19 cellular contexts compared by ENCODE assay signal in the genomic region with DNA sequence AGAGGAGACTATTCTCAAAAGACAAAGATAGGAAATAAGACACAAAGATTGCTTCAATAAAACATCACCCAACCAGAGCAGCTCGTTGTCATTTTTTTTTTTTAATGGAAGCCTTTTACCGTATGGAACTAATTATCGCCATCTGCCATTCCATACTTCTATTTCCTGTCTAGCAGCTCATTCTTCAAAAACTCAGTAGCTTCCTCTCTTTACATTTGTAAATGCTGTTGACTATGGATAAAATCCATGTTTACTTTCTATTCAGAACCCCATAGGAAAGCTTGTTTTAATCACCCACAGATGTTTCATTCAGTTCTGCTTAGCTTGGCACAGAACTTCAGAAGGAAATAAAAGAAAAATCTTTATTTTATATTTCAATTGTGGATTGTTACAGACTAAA.
A peak's percentile ranks its signal among the peaks of the same experiment; 100 is the strongest.
DNase-seq lines count a peak whose midpoint lies in the region; TF ChIP-seq lines count a peak whose summit lies in the region.
"Had no signal": no experiment of that assay in that cellular context is flagged by ENCODE, and none has a peak within 500 bp of the region (broad histone marks: within the 10 kb centered on the region; RNA-seq: fewer than 3 reads in every experiment).

No MANE protein-coding gene starts in this region.

- H3K27me3 ChIP-seq in mesenchymal stem cell (ENCODE audit: control insufficient read depth in 1 of 2, insufficient read depth in 1 of 2, low read length in 2 of 2) = no peaks in the 10 kb centered on the region
- H3K27me3 ChIP-seq: MG63, pancreas, stomach had no signal

- H3K4me2 ChIP-seq in mesenchymal stem cell (ENCODE audit: low read length, poor library complexity, severe bottlenecking) = no peak overlapping the region

- no peaks in the 10 kb centered on the region for H3K36me3 ChIP-seq in mesenchymal stem cell (ENCODE audit: control insufficient read depth in 1 of 2, insufficient read depth in 2 of 2, low read depth in 1 of 2, low read length in 2 of 2)
- H3K36me3 ChIP-seq: MG63, pancreas, stomach had no signal

- no peaks in the 10 kb centered on the region for H3K4me1 ChIP-seq in mesenchymal stem cell (ENCODE audit: control insufficient read depth, insufficient read depth, low read depth, low read length)
- H3K4me1 ChIP-seq: pancreas, stomach had no signal

- H3K9me3 ChIP-seq in mesenchymal stem cell (ENCODE audit: control insufficient read depth, low read length) = peaks cover 7% of the 10 kb centered on the region
- H3K9me3 ChIP-seq: MG63, mucosa of descending colon, pancreas had no signal

- H4K8ac ChIP-seq in mesenchymal stem cell (ENCODE audit: low read length) = no peak overlapping the region

- no peak overlapping the region for H3K18ac ChIP-seq in mesenchymal stem cell (ENCODE audit: low read depth in 1 of 2, low read length in 2 of 2)

- TF ChIP-seq CTCF in GM10266 (IDR thresholded peaks at IDR 0.05; ENCODE audit: control insufficient read depth, insufficient read depth, low read depth, missing control alignments) = no peak

- no peak overlapping the region for H3K4ac ChIP-seq in mesenchymal stem cell (ENCODE audit: low read depth in 1 of 2, low read length in 2 of 2)

- WGBS in mesenchymal stem cell = 49% methylated on average over 3 of the region's 3 CpGs

- H3K14ac ChIP-seq in mesenchymal stem cell (ENCODE audit: low read length in 2 of 2) = no peak overlapping the region

- no peak overlapping the region for H2AK5ac ChIP-seq in mesenchymal stem cell (ENCODE audit: low read length, severe bottlenecking)

- H2BK12ac ChIP-seq in mesenchymal stem cell (ENCODE audit: low read length in 2 of 2) = no peak overlapping the region

- no peak overlapping the region for H2BK15ac ChIP-seq in mesenchymal stem cell (ENCODE audit: low read depth, poor library complexity, severe bottlenecking)

- no peak overlapping the region for H4K91ac ChIP-seq in mesenchymal stem cell (ENCODE audit: low read length)

- H2BK5ac ChIP-seq in mesenchymal stem cell (ENCODE audit: low read depth, low read length, poor library complexity, severe bottlenecking) = no peak overlapping the region

- no peaks in the 10 kb centered on the region for H3K79me1 ChIP-seq in mesenchymal stem cell (replicated peaks; ENCODE audit: low read length, poor library complexity, severe bottlenecking)

- H3K27ac ChIP-seq in mesenchymal stem cell (ENCODE audit: low read length, poor library complexity, severe bottlenecking) = no peak overlapping the region
- H3K27ac ChIP-seq: pancreas, stomach had no signal

- H2AFZ ChIP-seq in mesenchymal stem cell (ENCODE audit: low read depth, low read length) = no peak overlapping the region

- peak; percentile 86 for DNase-seq in DMS153 treated with DMSO at 0.1 percent for 48 hours (lab: John Stamatoyannopoulos, UW; ENCODE audit: unreplicated experiment)
- DNase-seq in NCI-H146 treated with DMSO at 0.1 percent for 48 hours (lab: John Stamatoyannopoulos, UW; ENCODE audit: unreplicated experiment) = peak; percentile 88
- DNase-seq in mesenchymal stem cell = no peak
- DNase-seq in activated effector memory CD4-positive, alpha-beta T cell treated with Interleukin-2 at 50 U/mL for 16 hours = no peak
- no peak for DNase-seq in GM10266 (ENCODE audit: extremely low spot score)
- no peak for DNase-seq in GOT3 (lab: John Stamatoyannopoulos, UW)
- no peak for DNase-seq in cerebellar cortex (ENCODE audit: low spot score)
- DNase-seq: activated CD4-positive, alpha-beta T cell treated with anti-CD3 and anti-CD28 coated beads for 36 hours; activated T-cell treated with anti-CD3 and anti-CD28 coated beads for 4 hours; caudate nucleus; DND-41; kidney; MG63; mucosa of descending colon; NCI-H526; pancreas; stomach had no signal

- H2BK120ac ChIP-seq in mesenchymal stem cell (ENCODE audit: low read depth, low read length) = no peak overlapping the region

- H3K23ac ChIP-seq in mesenchymal stem cell (ENCODE audit: low read length in 2 of 2) = no peak overlapping the region

- H3K9ac ChIP-seq in mesenchymal stem cell (ENCODE audit: low read length) = peak overlapping the region; percentile 25

- no peak overlapping the region for H3K4me3 ChIP-seq in mesenchymal stem cell (ENCODE audit: insufficient read depth in 1 of 2, low read depth in 1 of 2, low read length in 2 of 2)
- H3K4me3 ChIP-seq: MG63, mucosa of descending colon, pancreas, skin epidermis, stomach had no signal

TF ChIP-seq in PFSK-1, 5 proteins besides CTCF, POLR2A, EP300 and RAD21:
- TF ChIP-seq, protein P1, sequence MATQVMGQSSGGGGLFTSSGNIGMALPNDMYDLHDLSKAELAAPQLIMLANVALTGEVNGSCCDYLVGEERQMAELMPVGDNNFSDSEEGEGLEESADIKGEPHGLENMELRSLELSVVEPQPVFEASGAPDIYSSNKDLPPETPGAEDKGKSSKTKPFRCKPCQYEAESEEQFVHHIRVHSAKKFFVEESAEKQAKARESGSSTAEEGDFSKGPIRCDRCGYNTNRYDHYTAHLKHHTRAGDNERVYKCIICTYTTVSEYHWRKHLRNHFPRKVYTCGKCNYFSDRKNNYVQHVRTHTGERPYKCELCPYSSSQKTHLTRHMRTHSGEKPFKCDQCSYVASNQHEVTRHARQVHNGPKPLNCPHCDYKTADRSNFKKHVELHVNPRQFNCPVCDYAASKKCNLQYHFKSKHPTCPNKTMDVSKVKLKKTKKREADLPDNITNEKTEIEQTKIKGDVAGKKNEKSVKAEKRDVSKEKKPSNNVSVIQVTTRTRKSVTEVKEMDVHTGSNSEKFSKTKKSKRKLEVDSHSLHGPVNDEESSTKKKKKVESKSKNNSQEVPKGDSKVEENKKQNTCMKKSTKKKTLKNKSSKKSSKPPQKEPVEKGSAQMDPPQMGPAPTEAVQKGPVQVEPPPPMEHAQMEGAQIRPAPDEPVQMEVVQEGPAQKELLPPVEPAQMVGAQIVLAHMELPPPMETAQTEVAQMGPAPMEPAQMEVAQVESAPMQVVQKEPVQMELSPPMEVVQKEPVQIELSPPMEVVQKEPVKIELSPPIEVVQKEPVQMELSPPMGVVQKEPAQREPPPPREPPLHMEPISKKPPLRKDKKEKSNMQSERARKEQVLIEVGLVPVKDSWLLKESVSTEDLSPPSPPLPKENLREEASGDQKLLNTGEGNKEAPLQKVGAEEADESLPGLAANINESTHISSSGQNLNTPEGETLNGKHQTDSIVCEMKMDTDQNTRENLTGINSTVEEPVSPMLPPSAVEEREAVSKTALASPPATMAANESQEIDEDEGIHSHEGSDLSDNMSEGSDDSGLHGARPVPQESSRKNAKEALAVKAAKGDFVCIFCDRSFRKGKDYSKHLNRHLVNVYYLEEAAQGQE (IDR thresholded peaks at IDR 0.05; ENCODE audit: insufficient read depth in 1 of 2, low read depth in 2 of 2, low read length in 2 of 2) = peak in 1 of 2 experiments; percentile 34; a peak in 1 of 4 replicates
- TF ChIP-seq FOXP2 (optimal IDR thresholded peaks at IDR 0.05; ENCODE audit: borderline replicate concordance, extremely low read depth, extremely low read length, insufficient read depth) (no peak), SIN3A (IDR thresholded peaks at IDR 0.05; ENCODE audit: borderline replicate concordance, insufficient read depth, low read length) (0 out of 2 replicates have a peak, but pooled peaks have one; percentile 47)
TF ChIP-seq in PFSK-1: peak in this region for 2.

Comparison
In these comparisons a context has a peak if more than half of its experiments do, and no peak if none do; other contexts are left out.
1. DNase-seq: peak in DMS153 treated with DMSO at 0.1 percent for 48 hours (single experiment) and NCI-H146 treated with DMSO at 0.1 percent for 48 hours (single experiment); none in mesenchymal stem cell (single experiment), activated effector memory CD4-positive, alpha-beta T cell treated with Interleukin-2 at 50 U/mL for 16 hours (single experiment), GM10266 (single experiment), GOT3 (single experiment) and cerebellar cortex (single experiment).